14 cellular contexts compared by ENCODE assay signal in the genomic region with DNA sequence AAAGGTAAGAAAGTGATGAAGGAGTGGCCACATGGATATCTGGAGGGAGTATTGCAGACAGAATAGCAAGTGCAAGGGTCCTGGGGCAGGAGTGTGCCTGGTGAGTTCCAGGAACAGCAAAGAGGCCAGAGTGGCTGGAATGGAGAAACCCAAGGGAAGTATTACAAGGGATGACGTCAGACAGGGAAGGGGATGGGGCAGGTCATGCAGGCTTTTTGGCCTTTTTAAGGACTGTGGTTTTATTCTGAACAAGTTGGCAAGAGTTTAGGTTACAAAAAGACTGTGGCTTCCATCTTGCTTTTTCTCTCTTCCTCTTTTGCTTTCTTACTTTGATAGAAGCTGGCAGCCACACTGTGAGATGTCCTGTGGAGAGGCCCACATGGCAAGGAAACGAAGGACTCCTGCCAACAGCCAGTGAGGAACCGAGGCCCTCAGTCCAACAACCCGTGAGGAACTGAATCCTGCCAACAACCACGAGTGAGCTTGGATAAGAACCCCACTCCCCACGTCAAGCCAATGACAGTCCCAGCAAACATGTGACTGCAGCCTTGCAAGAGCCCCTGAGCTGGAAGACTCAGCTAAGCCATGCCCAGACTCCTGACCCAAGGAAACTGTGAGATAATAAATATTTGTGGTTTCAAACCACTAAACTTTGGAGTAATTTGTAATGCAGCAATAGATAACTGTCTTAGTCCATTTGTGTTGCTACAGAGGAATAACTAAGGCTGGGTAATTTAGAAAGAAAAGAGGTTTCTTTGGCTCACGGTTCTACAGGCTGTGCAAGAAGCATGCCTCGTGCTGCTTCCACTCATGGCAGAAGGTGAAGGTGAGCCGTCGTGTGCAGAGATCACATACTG. TPM values are rescaled to one million over a fixed set of nuclear protein-coding genes. Genes with fewer than 3 reads are reported as not detected.
DNase-seq lines count a peak whose midpoint lies in the region; ATAC-seq and TF ChIP-seq lines count a peak whose summit lies in the region.
"Had no signal": no experiment of that assay in that cellular context is flagged by ENCODE, and none has a peak within 500 bp of the region (broad histone marks: within the 10 kb centered on the region; RNA-seq: fewer than 3 reads in every experiment).

No MANE protein-coding gene starts in this region.

- no peak for DNase-seq in activated naive CD4-positive, alpha-beta T cell treated with anti-CD3 and anti-CD28 coated beads, Interleukin-2, amount 50 U/mL, for 72 hours (ENCODE audit: low spot score in 2 of 2)
- DNase-seq in activated CD4-positive, alpha-beta memory T cell treated with anti-CD3 and anti-CD28 coated beads for 36 hours = no peak
- DNase-seq in fibroblast of villous mesenchyme (ENCODE audit: low read depth) = peak; percentile 65
- peak; percentile 88 to 92 for DNase-seq in suprapubic skin (ENCODE audit: low spot score in 2 of 2)
- no peak for DNase-seq in SW 1271 (lab: John Stamatoyannopoulos, UW)
- no peak for DNase-seq in NCI-H1105 (lab: John Stamatoyannopoulos, UW)
- DNase-seq in SKM-1 treated with dmso at 0.1 percent for 144 hours (lab: John Stamatoyannopoulos, UW; ENCODE audit: unreplicated experiment) = no peak
- DNase-seq: DMS153, hippocampal formation, NCI-H1105 treated with DMSO at 0.1 percent for 48 hours, NCI-H510A treated with DMSO at 0.1 percent for 48 hours, ovary had no signal

- WGBS in suprapubic skin = 49% methylated on average over 10 of the region's 10 CpGs

- TF ChIP-seq EP300 in suprapubic skin (IDR thresholded peaks at IDR 0.05) = no peak

- H3K27me3 ChIP-seq in suprapubic skin = no peaks in the 10 kb centered on the region
- H3K27me3 ChIP-seq: ovary had no signal

- H3K4me3 ChIP-seq in fibroblast of villous mesenchyme (ENCODE audit: low read depth, low read length) (no peak overlapping the region), suprapubic skin (no peak overlapping the region)
- H3K4me3 ChIP-seq: ovary had no signal

- H3K9me3 ChIP-seq in suprapubic skin = no peaks in the 10 kb centered on the region
- H3K9me3 ChIP-seq: ovary had no signal

- peaks cover 18% of the 10 kb centered on the region for H3K4me1 ChIP-seq in suprapubic skin

- peak overlapping the region; percentile 77 for H3K27ac Mint-ChIP-seq in activated naive CD4-positive, alpha-beta T cell treated with anti-CD3 and anti-CD28 coated beads, Interleukin-2, amount 50 U/mL, for 24 hours
- H3K27ac Mint-ChIP-seq in activated naive CD4-positive, alpha-beta T cell treated with anti-CD3 and anti-CD28 coated beads, Interleukin-2, amount 50 U/mL, for 72 hours = peak overlapping the region in 1 of 2 donors; percentile 58
- peak overlapping the region; percentile 24 for H3K27ac Mint-ChIP-seq in activated CD4-positive, alpha-beta memory T cell treated with anti-CD3 and anti-CD28 coated beads for 36 hours
- H3K27ac Mint-ChIP-seq: memory B cell had no signal

- no peak for TF ChIP-seq POLR2A in suprapubic skin (IDR thresholded peaks at IDR 0.05)

- H3K9me3 Mint-ChIP-seq in activated naive CD4-positive, alpha-beta T cell treated with anti-CD3 and anti-CD28 coated beads, Interleukin-2, amount 50 U/mL, for 24 hours = peaks cover 5% of the 10 kb centered on the region
- H3K9me3 Mint-ChIP-seq in activated naive CD4-positive, alpha-beta T cell treated with anti-CD3 and anti-CD28 coated beads, Interleukin-2, amount 50 U/mL, for 72 hours = peaks cover 8 to 14% of the 10 kb centered on the region in 2 donors
- peaks cover 2% of the 10 kb centered on the region for H3K9me3 Mint-ChIP-seq in activated CD4-positive, alpha-beta memory T cell treated with anti-CD3 and anti-CD28 coated beads for 36 hours

- intact Hi-C loops in activated CD4-positive, alpha-beta memory T cell treated with anti-CD3 and anti-CD28 coated beads for 36 hours (cut with micrococcal nuclease) = loop anchor here (1.0 to 2.0 kb wide), 2 partner anchors 11 to 16 kb away; no protein-coding TSS in a partner anchor

- no peaks in the 10 kb centered on the region for H3K36me3 ChIP-seq in suprapubic skin
- H3K36me3 ChIP-seq: ovary had no signal

- H3K27me3 Mint-ChIP-seq in activated naive CD4-positive, alpha-beta T cell treated with anti-CD3 and anti-CD28 coated beads, Interleukin-2, amount 50 U/mL, for 24 hours = no peaks in the 10 kb centered on the region
- H3K27me3 Mint-ChIP-seq in activated CD4-positive, alpha-beta memory T cell treated with anti-CD3 and anti-CD28 coated beads for 36 hours = no peaks in the 10 kb centered on the region

- peak overlapping the region; percentile 65 for H3K27ac ChIP-seq in suprapubic skin
- H3K27ac ChIP-seq: ovary had no signal

- ATAC-seq in activated naive CD4-positive, alpha-beta T cell treated with anti-CD3 and anti-CD28 coated beads, Interleukin-2, amount 50 U/mL, for 72 hours = no peak

- no peaks in the 10 kb centered on the region for H3K36me3 Mint-ChIP-seq in activated naive CD4-positive, alpha-beta T cell treated with anti-CD3 and anti-CD28 coated beads, Interleukin-2, amount 50 U/mL, for 24 hours
- H3K36me3 Mint-ChIP-seq in activated naive CD4-positive, alpha-beta T cell treated with anti-CD3 and anti-CD28 coated beads, Interleukin-2, amount 50 U/mL, for 72 hours = peaks cover 0 to 23% of the 10 kb centered on the region in 2 donors
- peaks cover 4% of the 10 kb centered on the region for H3K36me3 Mint-ChIP-seq in activated CD4-positive, alpha-beta memory T cell treated with anti-CD3 and anti-CD28 coated beads for 36 hours

- H3K4me3 Mint-ChIP-seq in activated naive CD4-positive, alpha-beta T cell treated with anti-CD3 and anti-CD28 coated beads, Interleukin-2, amount 50 U/mL, for 24 hours = no peak overlapping the region
- no peak overlapping the region for H3K4me3 Mint-ChIP-seq in activated CD4-positive, alpha-beta memory T cell treated with anti-CD3 and anti-CD28 coated beads for 36 hours
- H3K4me3 Mint-ChIP-seq: memory B cell had no signal

- POLR2A ChIA-PET in activated CD4-positive, alpha-beta memory T cell treated with anti-CD3 and anti-CD28 coated beads for 36 hours (lab: Charles Lee) = interaction anchor here (1.6 to 1.7 kb wide), 2 partner anchors 11 to 19 kb away, joined by 4 to 6 read pairs; partner anchors contain the start of gene KDM7A

- TF ChIP-seq CTCF in fibroblast of villous mesenchyme (IDR thresholded peaks at IDR 0.05; ENCODE audit: insufficient read depth, low read depth, low read length) (no peak), suprapubic skin (IDR thresholded peaks at IDR 0.05) (no peak)

- CTCF ChIA-PET in activated CD4-positive, alpha-beta memory T cell treated with anti-CD3 and anti-CD28 coated beads for 36 hours (lab: Charles Lee) = no interaction called here

- H3K4me1 Mint-ChIP-seq in activated naive CD4-positive, alpha-beta T cell treated with anti-CD3 and anti-CD28 coated beads, Interleukin-2, amount 50 U/mL, for 24 hours = peaks cover 23% of the 10 kb centered on the region
- peaks cover 33% of the 10 kb centered on the region for H3K4me1 Mint-ChIP-seq in activated CD4-positive, alpha-beta memory T cell treated with anti-CD3 and anti-CD28 coated beads for 36 hours (ENCODE audit: low read depth)

RNA-seq across cellular contexts. Expression of gene KDM7A, which starts 19.8 kb away (rescaled TPM):
- 10 to 100 TPM; 28.4 to 38.6 TPM for total RNA-seq in activated naive CD4-positive, alpha-beta T cell treated with anti-CD3 and anti-CD28 coated beads, Interleukin-2, amount 50 U/mL, for 72 hours
- total RNA-seq in activated CD4-positive, alpha-beta memory T cell treated with anti-CD3 and anti-CD28 coated beads for 36 hours = 10 to 100 TPM; 23.4 to 24.5 TPM
- total RNA-seq in fibroblast of villous mesenchyme (3.9 and 4.5 TPM in 2 replicates), suprapubic skin (100 to 1,000 TPM in 1 of 4 donors, 10 to 100 TPM in 3; 29.0 to 104 (median 35.1) TPM)

Comparison
In these comparisons a context has a peak if more than half of its experiments do, and no peak if none do; other contexts are left out.
1. DNase-seq: peak in fibroblast of villous mesenchyme (single experiment) and suprapubic skin (2 of 2); none in activated naive CD4-positive, alpha-beta T cell treated with anti-CD3 and anti-CD28 coated beads, Interleukin-2, amount 50 U/mL, for 72 hours (0 of 2), activated CD4-positive, alpha-beta memory T cell treated with anti-CD3 and anti-CD28 coated beads for 36 hours (single experiment), SW 1271 (0 of 2), NCI-H1105 (single experiment) and SKM-1 treated with dmso at 0.1 percent for 144 hours (single experiment).